9 cellular contexts compared by ENCODE assay signal in genomic region chr17:76493505-76494167, GRCh38. TPM values are rescaled to one million over a fixed set of nuclear protein-coding genes. Genes with fewer than 3 reads are reported as not detected.
DNase-seq lines count a peak whose midpoint lies in the region; ATAC-seq, FAIRE-seq and TF ChIP-seq lines count a peak whose summit lies in the region.
"Had no signal": no experiment of that assay in that cellular context is flagged by ENCODE, and none has a peak within 500 bp of the region (broad histone marks: within the 10 kb centered on the region; RNA-seq: fewer than 3 reads in every experiment).

No MANE protein-coding gene starts in this region.

- ATAC-seq in omental fat pad (ENCODE audit: low FRiP score) = no peak

- DNase-seq in GM19239 (ENCODE audit: insufficient read length, low spot score) (no peak), NB4 (ENCODE audit: low read depth) (no peak), NCI-H2196 (lab: John Stamatoyannopoulos, UW; ENCODE audit: unreplicated experiment) (no peak), omental fat pad (ENCODE audit: low spot score) (no peak), NCI-H1048 (lab: John Stamatoyannopoulos, UW) (no peak), inferior parietal cortex (ENCODE audit: extremely low spot score) (no peak)

- H3K9ac ChIP-seq in duodenal mucosa (ENCODE audit: low read depth in 1 of 2, low read length in 2 of 2) = peak overlapping the region; percentile 59

- peak; percentile 67 for FAIRE-seq in GM19239 (lab: Jason Lieb, UNC)

- peak overlapping the region; percentile 11 for H3K4me3 ChIP-seq in NB4 (ENCODE audit: low read depth, low read length)
- peak overlapping the region; percentile 41 to 68 for H3K4me3 ChIP-seq in duodenal mucosa (ENCODE audit: low read depth in 1 of 2, low read length in 2 of 2)
- H3K4me3 ChIP-seq in skin epidermis = peak overlapping the region in 4 of 7 experiments; percentile 3 to 10 (median 8)

- H3K27ac ChIP-seq in duodenal mucosa (ENCODE audit: low read depth, low read length) (peak overlapping the region; percentile 74), skin epidermis (peak overlapping the region; percentile 26 to 94 (median 83))

- no peaks in the 10 kb centered on the region for H3K27me3 ChIP-seq in duodenal mucosa (ENCODE audit: control insufficient read depth in 1 of 2, insufficient read depth in 2 of 2, low read length in 2 of 2)

- no peak for TF ChIP-seq POLR2A in NB4 (IDR thresholded peaks at IDR 0.05; ENCODE audit: extremely low read depth, insufficient read length)

- no peaks in the 10 kb centered on the region for H3K9me3 ChIP-seq in duodenal mucosa (ENCODE audit: control insufficient read depth in 1 of 2, low read length in 2 of 2)

- H3K4me1 ChIP-seq in duodenal mucosa (ENCODE audit: control insufficient read depth in 1 of 2, insufficient read depth in 2 of 2, low read length in 2 of 2) = peaks cover 70 to 80% of the 10 kb centered on the region in 2 donors

- TF ChIP-seq CTCF in NB4 (IDR thresholded peaks at IDR 0.05; ENCODE audit: low read depth, low read length) (no peak), omental fat pad (IDR thresholded peaks at IDR 0.05) (no peak)

- no peaks in the 10 kb centered on the region for H3K36me3 ChIP-seq in duodenal mucosa (ENCODE audit: control insufficient read depth in 1 of 2, insufficient read depth in 2 of 2, low read length in 2 of 2)

RNA-seq across cellular contexts. Expression of gene RHBDF2, which starts 7.6 kb away (rescaled TPM):
- 10 to 100 TPM; 29.9 to 77.9 (median 56.7) TPM for total RNA-seq in omental fat pad

RNA-seq across cellular contexts. Expression of gene AANAT, which starts 26.2 kb away (rescaled TPM):
- not detected for total RNA-seq in omental fat pad
- total RNA-seq: RPMI7951 had no signal

RNA-seq across cellular contexts. Expression of gene UBE2O, which starts 40.7 kb away (rescaled TPM):
- 10 to 100 TPM; 12.5 to 27.5 (median 20.0) TPM for total RNA-seq in omental fat pad

RNA-seq across cellular contexts. Expression of gene CYGB, which starts 43.9 kb away (rescaled TPM):
- 10 to 100 TPM; 18.9 to 46.2 (median 35.2) TPM for total RNA-seq in omental fat pad

RNA-seq across cellular contexts. Expression of gene PRCD, which starts 46.2 kb away (rescaled TPM):
- 10 to 100 TPM in 1 of 4 donors, 1 to 10 TPM in 3; 2.3 to 20.0 (median 3.5) TPM for total RNA-seq in omental fat pad
